ENCODE assay signal across 14 cellular contexts in the genomic region with DNA sequence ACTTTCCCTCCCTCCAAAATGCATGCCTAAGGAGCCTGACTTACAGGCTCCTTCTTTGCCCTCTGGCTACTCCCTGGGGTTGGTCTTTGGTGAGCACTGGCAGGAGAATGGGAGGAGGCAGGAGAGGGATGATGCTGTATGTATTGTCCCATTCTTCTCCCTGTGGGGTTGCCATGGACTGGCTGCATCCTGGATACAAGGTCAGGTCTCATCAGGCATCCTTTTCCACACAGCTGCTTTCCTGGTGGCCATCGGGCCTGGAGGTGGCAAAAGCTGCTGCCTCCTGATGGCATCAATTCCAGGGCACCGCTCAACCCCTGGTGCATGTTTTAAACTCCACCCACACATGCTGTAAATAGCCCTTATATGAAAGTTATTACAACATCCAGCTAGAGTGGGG.
DNase-seq lines count a peak whose midpoint lies in the region; TF ChIP-seq lines count a peak whose summit lies in the region.
"Had no signal": no experiment of that assay in that cellular context is flagged by ENCODE, and none has a peak within 500 bp of the region (broad histone marks: within the 10 kb centered on the region; RNA-seq: fewer than 3 reads in every experiment).

No MANE protein-coding gene starts in this region.

- H3K4me1 Mint-ChIP-seq in T-helper 1 cell treated with Interleukin-12 subunit alpha and Interleukin-12 subunit beta and Interleukin-4 antibody, amounts not matched to agents 30 μg/mL and 1 μg/mL, for 36 hours (ENCODE audit: low read depth), result peaks cover 75% of the 10 kb centered on the region

- H3K27ac ChIP-seq in parathyroid adenoma, result peak overlapping the region; percentile 62

- no peaks in the 10 kb centered on the region for H3K79me2 ChIP-seq in parathyroid adenoma

- peak overlapping the region; percentile 49 for H3K4me3 Mint-ChIP-seq in T-helper 1 cell treated with Interleukin-12 subunit alpha and Interleukin-12 subunit beta and Interleukin-4 antibody, amounts not matched to agents 30 μg/mL and 1 μg/mL, for 36 hours

- no peaks in the 10 kb centered on the region for H3K27me3 ChIP-seq in parathyroid adenoma (ENCODE audit: control insufficient read depth, insufficient read depth, low read length)
- H3K27me3 ChIP-seq: upper lobe of right lung had no signal

- peaks cover 5% of the 10 kb centered on the region for H3K36me3 Mint-ChIP-seq in T-helper 1 cell treated with Interleukin-12 subunit alpha and Interleukin-12 subunit beta and Interleukin-4 antibody, amounts not matched to agents 30 μg/mL and 1 μg/mL, for 36 hours (ENCODE audit: low read depth)

- no peak overlapping the region for H2AFZ ChIP-seq in parathyroid adenoma

- H3K9ac ChIP-seq in parathyroid adenoma, result no peak overlapping the region

- no peak overlapping the region for H3K4me2 ChIP-seq in parathyroid adenoma (ENCODE audit: low read length)

- H3K4me1 ChIP-seq in parathyroid adenoma, result no peaks in the 10 kb centered on the region
- H3K4me1 ChIP-seq: upper lobe of right lung had no signal

- peak overlapping the region; percentile 84 for H3K27ac Mint-ChIP-seq in T-helper 1 cell treated with Interleukin-12 subunit alpha and Interleukin-12 subunit beta and Interleukin-4 antibody, amounts not matched to agents 30 μg/mL and 1 μg/mL, for 36 hours

- no peaks in the 10 kb centered on the region for H3K27me3 Mint-ChIP-seq in T-helper 1 cell treated with Interleukin-12 subunit alpha and Interleukin-12 subunit beta and Interleukin-4 antibody, amounts not matched to agents 30 μg/mL and 1 μg/mL, for 36 hours (ENCODE audit: low read depth)

- H3K36me3 ChIP-seq in parathyroid adenoma (ENCODE audit: control insufficient read depth, insufficient read depth, low read length), result no peaks in the 10 kb centered on the region
- H3K36me3 ChIP-seq: upper lobe of right lung had no signal

- H3K4me3 ChIP-seq in parathyroid adenoma (ENCODE audit: low read depth, low read length), result no peak overlapping the region
- H3K4me3 ChIP-seq: upper lobe of right lung had no signal

- H3K9me3 Mint-ChIP-seq in T-helper 1 cell treated with Interleukin-12 subunit alpha and Interleukin-12 subunit beta and Interleukin-4 antibody, amounts not matched to agents 30 μg/mL and 1 μg/mL, for 36 hours, result no peaks in the 10 kb centered on the region

- no peaks in the 10 kb centered on the region for H3K9me3 ChIP-seq in parathyroid adenoma (ENCODE audit: control insufficient read depth, low read length)
- H3K9me3 ChIP-seq: upper lobe of right lung had no signal

- TF ChIP-seq CTCF in parathyroid adenoma (IDR thresholded peaks at IDR 0.05), result no peak

- DNase-seq in T-helper 1 cell (no peak), M059J (ENCODE audit: low read depth) (peak; percentile 58), dermis microvascular lymphatic vessel endothelial cell (ENCODE audit: low read depth in 2 of 2) (peak; percentile 71 to 82), NCI-H2196 (lab: John Stamatoyannopoulos, UW; ENCODE audit: unreplicated experiment) (no peak), NCI-H1417 treated with DMSO at 0.1 percent for 48 hours (lab: John Stamatoyannopoulos, UW) (no peak), NCI-H526 (lab: John Stamatoyannopoulos, UW) (no peak)
- DNase-seq: activated CD4-positive, CD25-positive, alpha-beta regulatory T cell treated with anti-CD3 and anti-CD28 coated beads, Interleukin-2, amount 50 U/mL, for 72 hours; activated effector memory CD4-positive, alpha-beta T cell treated with Interleukin-2 at 50 U/mL for 16 hours; Karpas-422; NCI-H1694; NCI-H524 treated with DMSO at 0.1 percent for 48 hours; upper lobe of right lung had no signal

Comparison
In these comparisons a context has a peak if more than half of its experiments do, and no peak if none do; other contexts are left out.
1. DNase-seq: peak in M059J (single experiment) and dermis microvascular lymphatic vessel endothelial cell (2 of 2); none in T-helper 1 cell (0 of 5), NCI-H2196 (single experiment), NCI-H1417 treated with DMSO at 0.1 percent for 48 hours (single experiment) and NCI-H526 (0 of 2).